16 cellular contexts compared by ENCODE assay signal in the genomic region with DNA sequence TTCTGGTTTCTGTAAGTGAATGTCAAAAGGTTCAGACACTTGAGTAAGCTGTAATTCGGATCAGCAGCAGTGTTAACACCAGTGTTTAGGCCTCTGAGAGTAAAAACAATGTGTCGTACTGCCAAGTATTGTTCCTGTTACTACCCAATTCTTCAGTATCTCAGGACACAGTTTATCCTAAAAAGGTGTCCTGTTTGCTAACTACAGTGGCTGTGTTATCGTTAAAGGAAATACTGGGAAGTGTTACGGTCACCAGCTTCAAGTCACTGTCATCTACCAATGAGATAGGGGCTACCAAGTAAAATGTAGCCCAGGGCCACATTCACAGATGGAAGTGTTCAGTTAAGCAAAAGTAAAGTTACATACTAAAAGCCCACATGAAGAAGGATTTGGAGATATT. TPM values are rescaled to one million over a fixed set of nuclear protein-coding genes. Genes with fewer than 3 reads are reported as not detected.
A peak's percentile ranks its signal among the peaks of the same experiment; 100 is the strongest.
DNase-seq lines count a peak whose midpoint lies in the region; ATAC-seq and TF ChIP-seq lines count a peak whose summit lies in the region.
"Had no signal": no experiment of that assay in that cellular context is flagged by ENCODE, and none has a peak within 500 bp of the region (broad histone marks: within the 10 kb centered on the region; RNA-seq: fewer than 3 reads in every experiment).

No MANE protein-coding gene starts in this region.

- TF ChIP-seq POLR2A in HCT116 (IDR thresholded peaks at IDR 0.05; ENCODE audit: borderline replicate concordance, extremely low read depth, insufficient read depth, insufficient read length), result no peak
- no peak for TF ChIP-seq POLR2A in gastroesophageal sphincter (IDR thresholded peaks at IDR 0.05)

- peaks cover 31 to 40% of the 10 kb centered on the region in 2 donors for H3K36me3 Mint-ChIP-seq in CD4-positive, alpha-beta memory T cell
- H3K36me3 Mint-ChIP-seq in activated B cell treated with CpG ODN at 0.5 μM for 24 hours (ENCODE audit: low read depth) (peaks cover 48% of the 10 kb centered on the region), immature natural killer cell (peaks cover 15 to 35% (median 26%) of the 10 kb centered on the region in 3 donors)

- POLR2A ChIA-PET in CD4-positive, alpha-beta memory T cell (lab: Charles Lee; ENCODE audit: partially characterized antibody), result interaction anchor here (0.7 to 2.9 kb wide), 5 partner anchors 9 to 183 kb away, joined by 3 to 27 read pairs (median 3); no protein-coding TSS in a partner anchor
- POLR2A ChIA-PET in HCT116 (lab: Charles Lee) (no interaction called here), activated B cell treated with CpG ODN at 0.5 μM for 24 hours (lab: Charles Lee) (no interaction called here)

- RAD21 ChIA-PET in HCT116 (lab: Charles Lee; ENCODE audit: low non-redundant PET in 1 of 2, low total read pairs in 2 of 2, uncharacterized antibody in 2 of 2, unreplicated experiment in 2 of 2), result no interaction called here

- H4K20me1 ChIP-seq in HCT116 (ENCODE audit: insufficient read depth), result no peaks in the 10 kb centered on the region

- peaks cover 47% of the 10 kb centered on the region for H3K4me1 ChIP-seq in CD4-positive, alpha-beta memory T cell (ENCODE audit: insufficient read depth, low read length)
- peaks cover 15 to 23% of the 10 kb centered on the region in 2 experiments for H3K4me1 ChIP-seq in HCT116 (ENCODE audit: control insufficient read depth in 1 of 2, insufficient read depth in 2 of 2, low read length in 2 of 2)
- peaks cover 0 to 25% (median 5%) of the 10 kb centered on the region in 3 donors for H3K4me1 ChIP-seq in gastroesophageal sphincter

- no peak for TF ChIP-seq EP300 in gastroesophageal sphincter (IDR thresholded peaks at IDR 0.05)

- H3K9me2 ChIP-seq in HCT116 (ENCODE audit: insufficient read depth), result no peaks in the 10 kb centered on the region

- no peak overlapping the region for H3K4me3 ChIP-seq in CD4-positive, alpha-beta memory T cell (ENCODE audit: low read length in 2 of 2)
- no peak overlapping the region for H3K4me3 ChIP-seq in HCT116 (replicated peaks in 1 of 2; ENCODE audit: low read depth in 1 of 2, low read length in 2 of 2)
- no peak overlapping the region for H3K4me3 ChIP-seq in gastroesophageal sphincter
- no peak overlapping the region for H3K4me3 ChIP-seq in WERI-Rb-1 (ENCODE audit: low read depth, low read length)
- H3K4me3 ChIP-seq: left ventricle myocardium inferior, skin epidermis had no signal

- peaks cover 16% of the 10 kb centered on the region for H3K79me2 ChIP-seq in HCT116 (ENCODE audit: insufficient read depth, low read length)

- peak overlapping the region; percentile 89; the same call in 1 of the 2 replicates for H3K9ac ChIP-seq in HCT116 (ENCODE audit: low read length)

- 70 to 74% methylated on average over 4 of the region's 4 CpGs for WGBS in gastroesophageal sphincter (ENCODE audit: low coverage in 1 of 2), 2 donors

- no peak overlapping the region for H3K4me2 ChIP-seq in HCT116 (ENCODE audit: low read length)

- H3K4me3 Mint-ChIP-seq in CD4-positive, alpha-beta memory T cell, result peak overlapping the region in 3 of 8 donors; percentile 2 to 96 (median 89)
- no peak overlapping the region for H3K4me3 Mint-ChIP-seq in activated B cell treated with CpG ODN at 0.5 μM for 24 hours
- H3K4me3 Mint-ChIP-seq in immature natural killer cell, result peak overlapping the region in 1 of 5 donors; percentile 93
- H3K4me3 Mint-ChIP-seq: CD14-positive monocyte had no signal

- H3K27me3 Mint-ChIP-seq in CD4-positive, alpha-beta memory T cell, result no peaks in the 10 kb centered on the region
- H3K27me3 Mint-ChIP-seq in activated B cell treated with CpG ODN at 0.5 μM for 24 hours (no peaks in the 10 kb centered on the region), immature natural killer cell (ENCODE audit: low read depth in 3 of 3) (peaks cover 6 to 13% (median 7%) of the 10 kb centered on the region in 3 donors)

- no peak for DNase-seq in CD4-positive, alpha-beta memory T cell
- no peak for DNase-seq in HCT116 (ENCODE audit: low read depth, low spot score)
- DNase-seq in activated B cell treated with CpG ODN at 0.5 μM for 24 hours, result no peak
- no peak for DNase-seq in immature natural killer cell
- DNase-seq in SK-N-DZ (ENCODE audit: low spot score), result no peak
- no peak for DNase-seq in iPS-NIHi11 (ENCODE audit: low spot score)
- DNase-seq in WERI-Rb-1, result no peak
- DNase-seq: activated gamma-delta T cell treated with Interleukin-2 at 50 U/mL for 16 hours, hypothalamus, left ventricle myocardium inferior, NCI-H1694, Right ventricle myocardium superior had no signal

- peak overlapping the region; percentile 18 to 99 (median 95) for H3K27ac Mint-ChIP-seq in CD4-positive, alpha-beta memory T cell
- peak overlapping the region; percentile 30 for H3K27ac Mint-ChIP-seq in activated B cell treated with CpG ODN at 0.5 μM for 24 hours
- H3K27ac Mint-ChIP-seq in immature natural killer cell, result peak overlapping the region in 5 of 6 donors; percentile 94 to 100 (median 97)

- H3K9me3 Mint-ChIP-seq in CD4-positive, alpha-beta memory T cell, result no peaks in the 10 kb centered on the region
- H3K9me3 Mint-ChIP-seq in activated B cell treated with CpG ODN at 0.5 μM for 24 hours (no peaks in the 10 kb centered on the region), immature natural killer cell (no peaks in the 10 kb centered on the region)
- H3K9me3 Mint-ChIP-seq: CD14-positive monocyte had no signal

- ATAC-seq in HCT116 (no peak), activated B cell treated with CpG ODN at 0.5 μM for 24 hours (ENCODE audit: low read depth) (no peak), gastroesophageal sphincter (no peak)
- ATAC-seq: activated CD4-positive, CD25-positive, alpha-beta regulatory T cell treated with anti-CD3 and anti-CD28 coated beads, Interleukin-2, amount 50 U/mL, for 24 hours had no signal

- TF ChIP-seq CTCF in HCT116 (IDR thresholded peaks at IDR 0.05 in 2 of 3, conservative IDR thresholded peaks at IDR 0.05 in 1 of 3; ENCODE audit: borderline replicate concordance in 1 of 3, insufficient read depth in 1 of 3, low read depth in 2 of 3, low read length in 2 of 3) (no peak), activated B cell treated with CpG ODN at 0.5 μM for 24 hours (IDR thresholded peaks at IDR 0.05) (no peak), gastroesophageal sphincter (IDR thresholded peaks at IDR 0.05) (no peak), WERI-Rb-1 (IDR thresholded peaks at IDR 0.05; ENCODE audit: low read depth, low read length) (no peak)

- no peak for TF ChIP-seq RAD21 in HCT116 (IDR thresholded peaks at IDR 0.05; ENCODE audit: low read depth)

- H3K27me3 ChIP-seq in CD4-positive, alpha-beta memory T cell (ENCODE audit: insufficient read depth, low read length), result no peaks in the 10 kb centered on the region
- H3K27me3 ChIP-seq in HCT116 (ENCODE audit: insufficient read depth, low read length), result no peaks in the 10 kb centered on the region
- H3K27me3 ChIP-seq in gastroesophageal sphincter, result no peaks in the 10 kb centered on the region
- no peaks in the 10 kb centered on the region for H3K27me3 ChIP-seq in WERI-Rb-1 (ENCODE audit: insufficient read depth, low read depth, severe bottlenecking)

- CTCF ChIA-PET in CD4-positive, alpha-beta memory T cell (lab: Charles Lee; ENCODE audit: partially characterized antibody), result interaction anchor here (0.8 to 1.8 kb wide), 5 partner anchors 13 to 59 kb away, joined by 3 to 5 read pairs (median 4); no protein-coding TSS in a partner anchor
- CTCF ChIA-PET in HCT116 (lab: Charles Lee) (no interaction called here), activated B cell treated with CpG ODN at 0.5 μM for 24 hours (lab: Charles Lee) (no interaction called here)

- peaks cover 21 to 49% (median 30%) of the 10 kb centered on the region in 4 donors for H3K4me1 Mint-ChIP-seq in CD4-positive, alpha-beta memory T cell
- peaks cover 29% of the 10 kb centered on the region for H3K4me1 Mint-ChIP-seq in activated B cell treated with CpG ODN at 0.5 μM for 24 hours
- peaks cover 42 to 64% of the 10 kb centered on the region in 2 donors for H3K4me1 Mint-ChIP-seq in immature natural killer cell

- no peaks in the 10 kb centered on the region for H3K9me3 ChIP-seq in CD4-positive, alpha-beta memory T cell (ENCODE audit: control insufficient read depth in 1 of 2, low read length in 2 of 2)
- H3K9me3 ChIP-seq in HCT116 (ENCODE audit: control insufficient read depth in 1 of 2, insufficient read depth in 1 of 2, low read depth in 1 of 2, low read length in 2 of 2), result no peaks in the 10 kb centered on the region
- H3K9me3 ChIP-seq in gastroesophageal sphincter, result no peaks in the 10 kb centered on the region
- H3K9me3 ChIP-seq in WERI-Rb-1 (ENCODE audit: severe bottlenecking), result no peaks in the 10 kb centered on the region
- H3K9me3 ChIP-seq: left ventricle myocardium inferior had no signal

- no TSS peak for BruUV-seq in HCT116 (replicated peaks; lab: Mats Ljungman, UMichigan)

- H3K36me3 ChIP-seq in CD4-positive, alpha-beta memory T cell (ENCODE audit: insufficient read depth, low read length), result no peaks in the 10 kb centered on the region
- H3K36me3 ChIP-seq in HCT116 (ENCODE audit: control insufficient read depth in 1 of 2, insufficient read depth in 2 of 2, low read length in 2 of 2) (peaks cover 0 to 2% of the 10 kb centered on the region in 2 experiments; a peak in 2 of 4 replicates), gastroesophageal sphincter (peaks cover 0 to 22% of the 10 kb centered on the region in 2 donors), WERI-Rb-1 (peaks cover 55% of the 10 kb centered on the region)

- H2AFZ ChIP-seq in HCT116 (ENCODE audit: low read depth, low read length, poor library complexity, severe bottlenecking), result no peak overlapping the region

- peak overlapping the region; percentile 75 for H3K27ac ChIP-seq in CD4-positive, alpha-beta memory T cell (ENCODE audit: low read depth, low read length)
- no peak overlapping the region; the same call in 1 of the 2 replicates for H3K27ac ChIP-seq in HCT116 (ENCODE audit: low read depth, low read length)
- H3K27ac ChIP-seq in gastroesophageal sphincter, result no peak overlapping the region
- no peak overlapping the region; the same call in 1 of the 2 replicates for H3K27ac ChIP-seq in WERI-Rb-1

- intact Hi-C loops in CD4-positive, alpha-beta memory T cell (cut with micrococcal nuclease), result no loop called here
- intact Hi-C loops in HCT116 (cut with micrococcal nuclease), result no loop called here
- intact Hi-C loops in activated B cell treated with CpG ODN at 0.5 μM for 24 hours (cut with micrococcal nuclease), result no loop called here

RNA-seq across cellular contexts. Expression of a gene that starts 2.3 kb away (rescaled TPM):
- total RNA-seq in CD4-positive, alpha-beta memory T cell, result 10 to 100 TPM; 85.9 to 91.2 TPM
- polyA plus RNA-seq in CD4-positive, alpha-beta memory T cell, result 10 to 100 TPM; 11.2 to 34.5 TPM
- total RNA-seq in HCT116 (2021; ENCODE audit: unreplicated experiment) (31.8 TPM), activated B cell treated with CpG ODN at 0.5 μM for 24 hours (68.3 and 83.2 TPM in 2 replicates), gastroesophageal sphincter (10 to 100 TPM; 31.0 to 40.0 (median 37.9) TPM)
- 19.4 and 22.3 TPM in 2 replicates for polyA plus RNA-seq in HCT116 (2012)
- 10 to 100 TPM in 2 of 3 donors, 1 to 10 TPM in 1; 8.9 to 35.5 (median 23.9) TPM for polyA plus RNA-seq in immature natural killer cell
- polyA plus RNA-seq in SK-N-DZ (2014; cell fraction: cytosol; rRNA removed), result 55.4 and 63.9 TPM in 2 replicates
- polyA plus RNA-seq in SK-N-DZ (2014; cell fraction: nucleus; rRNA removed), result 122 and 163 TPM in 2 replicates

RNA-seq across cellular contexts. Expression of a gene that starts 35.2 kb away (rescaled TPM):
- 10 to 100 TPM; 24.0 to 25.1 TPM for total RNA-seq in CD4-positive, alpha-beta memory T cell
- 1 to 10 TPM; 5.4 to 8.6 TPM for polyA plus RNA-seq in CD4-positive, alpha-beta memory T cell
- total RNA-seq in HCT116 (2021; ENCODE audit: unreplicated experiment) (31.5 TPM), activated B cell treated with CpG ODN at 0.5 μM for 24 hours (30.4 and 34.8 TPM in 2 replicates), gastroesophageal sphincter (10 to 100 TPM in 2 of 4 donors, 1 to 10 TPM in 2; 7.5 to 15.3 (median 10.9) TPM)
- polyA plus RNA-seq in HCT116 (2012), result 11.4 and 14.7 TPM in 2 replicates
- polyA plus RNA-seq in immature natural killer cell, result 10 to 100 TPM in 1 of 3 donors, 1 to 10 TPM in 2; 1.8 to 10.2 (median 5.0) TPM
- polyA plus RNA-seq in SK-N-DZ (2014; cell fraction: cytosol; rRNA removed), result 12.8 and 16.5 TPM in 2 replicates
- polyA plus RNA-seq in SK-N-DZ (2014; cell fraction: nucleus; rRNA removed), result 11.2 and 30.0 TPM in 2 replicates

RNA-seq across cellular contexts. Expression of a gene that starts 44.4 kb away (rescaled TPM):
- 10 to 100 TPM; 86.0 to 87.9 TPM for total RNA-seq in CD4-positive, alpha-beta memory T cell
- polyA plus RNA-seq in CD4-positive, alpha-beta memory T cell, result 10 to 100 TPM; 12.9 to 21.5 TPM
- total RNA-seq in HCT116 (2021; ENCODE audit: unreplicated experiment) (61.0 TPM), activated B cell treated with CpG ODN at 0.5 μM for 24 hours (84.2 and 98.0 TPM in 2 replicates), gastroesophageal sphincter (10 to 100 TPM; 40.1 to 53.1 (median 47.4) TPM)
- polyA plus RNA-seq in HCT116 (2012), result 32.5 and 44.4 TPM in 2 replicates
- 10 to 100 TPM; 16.0 to 33.1 (median 30.1) TPM for polyA plus RNA-seq in immature natural killer cell
- 23.7 and 24.6 TPM in 2 replicates for polyA plus RNA-seq in SK-N-DZ (2014; cell fraction: cytosol; rRNA removed)
- polyA plus RNA-seq in SK-N-DZ (2014; cell fraction: nucleus; rRNA removed), result 117 and 138 TPM in 2 replicates

Comparison
In these comparisons a context has a peak if more than half of its experiments do, and no peak if none do; other contexts are left out.
1. H3K27ac Mint-ChIP-seq: peak in every context shown above with its lines; median percentile 97 in immature natural killer cell; 95 in CD4-positive, alpha-beta memory T cell; 30 in activated B cell treated with CpG ODN at 0.5 μM for 24 hours.